Comparison of ENCODE assay signal across 9 cellular contexts in the genomic region with DNA sequence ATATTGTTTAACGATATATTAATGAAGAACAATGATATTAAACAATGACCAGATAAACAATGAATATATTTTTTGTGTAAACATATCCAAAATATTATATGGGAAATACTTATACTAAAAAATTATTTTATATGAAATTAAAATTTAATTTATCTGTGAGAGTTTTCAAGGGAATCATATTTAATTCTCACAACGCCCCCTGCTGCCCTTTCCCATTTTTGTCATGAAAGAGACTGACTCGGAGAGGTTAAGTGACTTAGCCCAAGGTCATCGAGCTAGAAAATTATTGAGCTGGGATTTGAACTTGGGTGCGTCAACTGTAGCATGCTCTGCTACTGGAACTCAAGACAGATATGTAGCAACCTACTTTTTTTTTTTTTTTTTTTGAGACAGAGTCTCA. TPM values are rescaled to one million over a fixed set of nuclear protein-coding genes. Genes with fewer than 3 reads are reported as not detected.
DNase-seq lines count a peak whose midpoint lies in the region; ATAC-seq and TF ChIP-seq lines count a peak whose summit lies in the region.
"Had no signal": no experiment of that assay in that cellular context is flagged by ENCODE, and none has a peak within 500 bp of the region (broad histone marks: within the 10 kb centered on the region; RNA-seq: fewer than 3 reads in every experiment).

No MANE protein-coding gene starts in this region.

- H3K36me3 ChIP-seq in hepatocyte (replicated peaks; ENCODE audit: insufficient read depth, low read depth) = no peaks in the 10 kb centered on the region

- no peak overlapping the region for H3K27ac Mint-ChIP-seq in WTC11
- H3K27ac Mint-ChIP-seq: stimulated activated effector memory CD8-positive, alpha-beta T cell treated with anti-CD3 and anti-CD28 coated beads, Interleukin-12 subunit alpha, Interleukin-12 subunit beta, amount 100 ng/mL, for 72 hours had no signal

- H3K27me3 Mint-ChIP-seq in WTC11 (ENCODE audit: low read depth) = no peaks in the 10 kb centered on the region

- H3K36me3 Mint-ChIP-seq in WTC11 = no peaks in the 10 kb centered on the region
- H3K36me3 Mint-ChIP-seq: stimulated activated effector memory CD8-positive, alpha-beta T cell treated with anti-CD3 and anti-CD28 coated beads, Interleukin-12 subunit alpha, Interleukin-12 subunit beta, amount 100 ng/mL, for 72 hours had no signal

- no peaks in the 10 kb centered on the region for H3K27me3 ChIP-seq in hepatocyte

- POLR2A ChIA-PET in WTC11 (lab: Charles Lee) = no interaction called here

- peak; percentile 43 for TF ChIP-seq CTCF in AG09309 (IDR thresholded peaks at IDR 0.05; ENCODE audit: control insufficient read depth, insufficient read depth, low read depth, low read length, missing control alignments)
- TF ChIP-seq CTCF in GM12873 (IDR thresholded peaks at IDR 0.05; ENCODE audit: insufficient read depth, low read depth, low read length, missing control alignments) = peak; percentile 33
- peak; percentile 30; the same call in 1 of the 2 replicates for TF ChIP-seq CTCF in WTC11 (IDR thresholded peaks at IDR 0.05)
- peak; percentile 39 for TF ChIP-seq CTCF in hepatocyte (IDR thresholded peaks at IDR 0.05; ENCODE audit: poor library complexity)

- H3K27ac ChIP-seq in hepatocyte = no peak overlapping the region

- CTCF ChIA-PET in WTC11 (lab: Charles Lee) = interaction anchor here (0.6 to 4.6 kb wide), 28 partner anchors 9 to 430 kb away, joined by 3 to 35 read pairs (median 4); a partner anchor contains a TSS

- no peaks in the 10 kb centered on the region for H3K9me2 ChIP-seq in hepatocyte (replicated peaks; ENCODE audit: insufficient read depth)

- no peak for ATAC-seq in WTC11
- ATAC-seq in GM21737 (IDR thresholded peaks at IDR 0.05; ENCODE audit: unreplicated experiment) = no peak
- ATAC-seq in HG03460 (IDR thresholded peaks at IDR 0.05; ENCODE audit: unreplicated experiment) = no peak
- ATAC-seq: stimulated activated effector memory CD8-positive, alpha-beta T cell treated with anti-CD3 and anti-CD28 coated beads, Interleukin-12 subunit alpha, Interleukin-12 subunit beta, amount 100 ng/mL, for 72 hours had no signal

- no peaks in the 10 kb centered on the region for H4K20me1 ChIP-seq in hepatocyte (ENCODE audit: insufficient read depth, poor library complexity, severe bottlenecking)

- no peaks in the 10 kb centered on the region for H3K9me3 ChIP-seq in hepatocyte (ENCODE audit: low read depth)

- H3K4me3 Mint-ChIP-seq in WTC11 = no peak overlapping the region
- H3K4me3 Mint-ChIP-seq: stimulated activated effector memory CD8-positive, alpha-beta T cell treated with anti-CD3 and anti-CD28 coated beads, Interleukin-12 subunit alpha, Interleukin-12 subunit beta, amount 100 ng/mL, for 72 hours had no signal

- H3K4me3 ChIP-seq in AG09309 (ENCODE audit: control insufficient read depth, low read depth, low read length) (no peak overlapping the region), hepatocyte (no peak overlapping the region)

- DNase-seq in AG09309 (ENCODE audit: low read depth) = no peak
- DNase-seq in WTC11 (ENCODE audit: low spot score) = no peak
- DNase-seq in hepatocyte (ENCODE audit: low spot score) = no peak
- DNase-seq in epidermal melanocyte (ENCODE audit: insufficient read length, low spot score) = no peak
- no peak for DNase-seq in GM03348 (ENCODE audit: low spot score)

- H3K79me2 ChIP-seq in hepatocyte = no peaks in the 10 kb centered on the region

- peaks cover 8% of the 10 kb centered on the region for H3K4me1 Mint-ChIP-seq in WTC11

- H3K4me1 ChIP-seq in hepatocyte (ENCODE audit: insufficient read depth) = peaks cover 6% of the 10 kb centered on the region

- H2AFZ ChIP-seq in hepatocyte = no peak overlapping the region

- no peaks in the 10 kb centered on the region for H3K9me3 Mint-ChIP-seq in WTC11
- H3K9me3 Mint-ChIP-seq: stimulated activated effector memory CD8-positive, alpha-beta T cell treated with anti-CD3 and anti-CD28 coated beads, Interleukin-12 subunit alpha, Interleukin-12 subunit beta, amount 100 ng/mL, for 72 hours had no signal

- WGBS in hepatocyte (ENCODE audit: low lambda C conversion rate, missing lambda C conversion rate) = 54% methylated on average over 5 of the region's 5 CpGs

- no peak overlapping the region for H3K4me2 ChIP-seq in hepatocyte

TF ChIP-seq in WTC11, 78 proteins besides CTCF, POLR2A, EP300 and RAD21:
- no peak for TF ChIP-seq MYBL2 (CRISPR knock-in tag; IDR thresholded peaks at IDR 0.05)
- TF ChIP-seq TP53 (CRISPR knock-in tag; IDR thresholded peaks at IDR 0.05) = no peak
- TF ChIP-seq, protein P1, sequence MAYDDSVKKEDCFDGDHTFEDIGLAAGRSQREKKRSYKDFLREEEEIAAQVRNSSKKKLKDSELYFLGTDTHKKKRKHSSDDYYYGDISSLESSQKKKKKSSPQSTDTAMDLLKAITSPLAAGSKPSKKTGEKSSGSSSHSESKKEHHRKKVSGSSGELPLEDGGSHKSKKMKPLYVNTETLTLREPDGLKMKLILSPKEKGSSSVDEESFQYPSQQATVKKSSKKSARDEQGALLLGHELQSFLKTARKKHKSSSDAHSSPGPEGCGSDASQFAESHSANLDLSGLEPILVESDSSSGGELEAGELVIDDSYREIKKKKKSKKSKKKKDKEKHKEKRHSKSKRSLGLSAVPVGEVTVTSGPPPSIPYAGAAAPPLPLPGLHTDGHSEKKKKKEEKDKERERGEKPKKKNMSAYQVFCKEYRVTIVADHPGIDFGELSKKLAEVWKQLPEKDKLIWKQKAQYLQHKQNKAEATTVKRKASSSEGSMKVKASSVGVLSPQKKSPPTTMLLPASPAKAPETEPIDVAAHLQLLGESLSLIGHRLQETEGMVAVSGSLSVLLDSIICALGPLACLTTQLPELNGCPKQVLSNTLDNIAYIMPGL (CRISPR knock-in tag; IDR thresholded peaks at IDR 0.05) = no peak
- no peak for TF ChIP-seq KAT7 (CRISPR knock-in tag; IDR thresholded peaks at IDR 0.05; ENCODE audit: borderline replicate concordance)
- no peak for TF ChIP-seq CREB1 (CRISPR knock-in tag; IDR thresholded peaks at IDR 0.05)
- TF ChIP-seq SMAD3 (CRISPR knock-in tag; IDR thresholded peaks at IDR 0.05; ENCODE audit: borderline replicate concordance) = no peak
- TF ChIP-seq, protein P2, sequence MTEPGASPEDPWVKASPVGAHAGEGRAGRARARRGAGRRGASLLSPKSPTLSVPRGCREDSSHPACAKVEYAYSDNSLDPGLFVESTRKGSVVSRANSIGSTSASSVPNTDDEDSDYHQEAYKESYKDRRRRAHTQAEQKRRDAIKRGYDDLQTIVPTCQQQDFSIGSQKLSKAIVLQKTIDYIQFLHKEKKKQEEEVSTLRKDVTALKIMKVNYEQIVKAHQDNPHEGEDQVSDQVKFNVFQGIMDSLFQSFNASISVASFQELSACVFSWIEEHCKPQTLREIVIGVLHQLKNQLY (CRISPR knock-in tag; IDR thresholded peaks at IDR 0.05) = no peak
- TF ChIP-seq TCF7 (CRISPR knock-in tag; IDR thresholded peaks at IDR 0.05; ENCODE audit: low read depth) = no peak
TF ChIP-seq in WTC11: peak in this region for 0.

RNA-seq across cellular contexts. Expression of a gene that starts 7.2 kb away (rescaled TPM):
- total RNA-seq in WTC11 (2021) (5.7 to 6.9 TPM (median 6.6 TPM) in 3 replicates), hepatocyte (0.43 TPM in 1 of 2 replicates, not detected in the other)
- 0.70 and 1.2 TPM in 2 replicates for polyA plus RNA-seq in hepatocyte

RNA-seq across cellular contexts. Expression of a gene that starts 22.4 kb away (rescaled TPM):
- total RNA-seq in WTC11 (2021) = 35.1 to 41.5 TPM (median 40.5 TPM) in 3 replicates
- 28.6 and 29.7 TPM in 2 replicates for total RNA-seq in hepatocyte
- 30.4 and 44.2 TPM in 2 replicates for polyA plus RNA-seq in hepatocyte

RNA-seq across cellular contexts. Expression of a gene that starts 31.5 kb away (rescaled TPM):
- 6.9 to 8.8 TPM (median 8.1 TPM) in 3 replicates for total RNA-seq in WTC11 (2021)
- 2.7 and 3.8 TPM in 2 replicates for total RNA-seq in hepatocyte
- polyA plus RNA-seq in hepatocyte = 11.5 and 12.1 TPM in 2 replicates

RNA-seq across cellular contexts. Expression of a gene that starts 32.4 kb away (rescaled TPM):
- total RNA-seq in WTC11 (2021) = 0.09 TPM in 2 of 3 replicates, not detected in the other
- 0.20 and 0.40 TPM in 2 replicates for total RNA-seq in hepatocyte
- 1.1 and 1.8 TPM in 2 replicates for polyA plus RNA-seq in hepatocyte

RNA-seq across cellular contexts. Expression of a gene that starts 45.9 kb away (rescaled TPM):
- total RNA-seq in WTC11 (2021) = 24.6 to 30.6 TPM (median 26.3 TPM) in 3 replicates
- total RNA-seq in hepatocyte = 91.0 and 97.5 TPM in 2 replicates
- 108 and 114 TPM in 2 replicates for polyA plus RNA-seq in hepatocyte
